9 cellular contexts compared by ENCODE assay signal in the genomic region with DNA sequence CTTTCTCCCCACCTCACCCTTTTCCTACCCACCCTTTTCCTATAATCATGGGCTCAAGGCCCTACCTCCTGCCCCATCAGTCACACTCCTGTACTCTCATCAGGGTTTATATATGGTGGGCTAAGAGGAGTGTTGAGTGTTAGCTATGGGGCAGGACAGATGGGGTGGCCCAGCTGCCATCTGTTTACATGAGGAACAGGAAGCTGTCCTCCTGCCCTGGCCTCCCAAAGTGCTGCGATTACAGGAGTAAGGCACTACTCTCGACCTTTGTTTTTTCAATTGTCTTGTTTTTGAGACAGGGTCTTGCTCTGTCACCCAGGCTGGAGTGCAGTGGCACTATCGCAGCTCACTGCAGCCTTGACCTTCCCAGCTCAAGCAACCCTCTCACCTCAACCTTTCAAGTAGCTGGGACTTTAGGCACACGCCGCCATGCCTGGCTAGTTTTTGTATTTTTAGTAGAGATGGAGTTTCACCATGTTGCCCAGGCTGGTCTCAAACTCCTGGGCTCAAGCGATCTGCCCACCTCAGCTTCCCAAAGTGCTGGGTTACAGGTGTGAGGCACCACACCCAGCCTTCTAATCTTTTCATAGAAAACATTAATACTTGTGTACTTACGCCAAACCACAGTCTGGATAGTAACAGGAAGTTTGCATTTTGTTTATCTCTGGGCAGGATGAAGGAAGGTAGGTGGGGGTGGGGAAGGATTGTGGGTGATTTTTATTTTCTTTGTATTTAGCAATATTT. TPM values are rescaled to one million over a fixed set of nuclear protein-coding genes. Genes with fewer than 3 reads are reported as not detected.
A peak's percentile ranks its signal among the peaks of the same experiment; 100 is the strongest.
DNase-seq lines count a peak whose midpoint lies in the region; ATAC-seq and TF ChIP-seq lines count a peak whose summit lies in the region.
"Had no signal": no experiment of that assay in that cellular context is flagged by ENCODE, and none has a peak within 500 bp of the region (broad histone marks: within the 10 kb centered on the region; RNA-seq: fewer than 3 reads in every experiment).

No MANE protein-coding gene starts in this region.

- H3K9me3 ChIP-seq in CD8-positive, alpha-beta memory T cell (ENCODE audit: low read length): no peaks in the 10 kb centered on the region
- H3K9me3 ChIP-seq: tibial nerve had no signal

- H3K27me3 ChIP-seq in CD8-positive, alpha-beta memory T cell (ENCODE audit: insufficient read depth, low read length, poor library complexity, severe bottlenecking): peaks cover 13% of the 10 kb centered on the region

- no peak for TF ChIP-seq CTCF in natural killer cell (IDR thresholded peaks at IDR 0.05)

- H3K4me1 ChIP-seq in CD8-positive, alpha-beta memory T cell (ENCODE audit: insufficient read depth, low read length): peaks cover 61% of the 10 kb centered on the region

- peaks cover 16 to 22% of the 10 kb centered on the region in 2 donors for H3K27me3 Mint-ChIP-seq in CD8-positive, alpha-beta memory T cell
- H3K27me3 Mint-ChIP-seq in activated naive CD8-positive, alpha-beta T cell: peaks cover 10% of the 10 kb centered on the region
- peaks cover 2 to 17% of the 10 kb centered on the region in 2 donors for H3K27me3 Mint-ChIP-seq in natural killer cell (ENCODE audit: low read depth in 2 of 2)

- peak overlapping the region; percentile 94 to 99 (median 98) for H3K27ac Mint-ChIP-seq in CD8-positive, alpha-beta memory T cell
- H3K27ac Mint-ChIP-seq in activated naive CD8-positive, alpha-beta T cell: peak overlapping the region; percentile 83
- peak overlapping the region; percentile 80 to 85 for H3K27ac Mint-ChIP-seq in natural killer cell

- peaks cover 0 to 13% (median 0%) of the 10 kb centered on the region in 3 donors for H3K36me3 Mint-ChIP-seq in CD8-positive, alpha-beta memory T cell
- no peaks in the 10 kb centered on the region for H3K36me3 Mint-ChIP-seq in activated naive CD8-positive, alpha-beta T cell
- no peaks in the 10 kb centered on the region for H3K36me3 Mint-ChIP-seq in natural killer cell

- POLR2A ChIA-PET in CD8-positive, alpha-beta memory T cell (lab: Charles Lee): interaction anchor here (0.5 to 2.5 kb wide), 8 partner anchors 7 to 158 kb away, joined by 3 to 9 read pairs (median 4); a partner anchor contains a TSS

- H3K9me3 Mint-ChIP-seq in CD8-positive, alpha-beta memory T cell: no peaks in the 10 kb centered on the region
- H3K9me3 Mint-ChIP-seq in activated naive CD8-positive, alpha-beta T cell (ENCODE audit: low read depth): no peaks in the 10 kb centered on the region
- no peaks in the 10 kb centered on the region for H3K9me3 Mint-ChIP-seq in natural killer cell

- H3K27ac ChIP-seq in CD8-positive, alpha-beta memory T cell (ENCODE audit: low read depth, low read length): peak overlapping the region; percentile 93

- peaks cover 49 to 77% (median 58%) of the 10 kb centered on the region in 3 donors for H3K4me1 Mint-ChIP-seq in CD8-positive, alpha-beta memory T cell
- peaks cover 48% of the 10 kb centered on the region for H3K4me1 Mint-ChIP-seq in activated naive CD8-positive, alpha-beta T cell (ENCODE audit: low read depth)
- peaks cover 25 to 47% of the 10 kb centered on the region in 2 donors for H3K4me1 Mint-ChIP-seq in natural killer cell

- intact Hi-C loops in natural killer cell (cut with micrococcal nuclease): loop anchor here (5.0 kb wide), 1 partner anchor 46 kb away; no protein-coding TSS in a partner anchor

- peak overlapping the region; percentile 79 to 96 (median 94) for H3K4me3 Mint-ChIP-seq in CD8-positive, alpha-beta memory T cell
- peak overlapping the region; percentile 89 for H3K4me3 Mint-ChIP-seq in activated naive CD8-positive, alpha-beta T cell
- H3K4me3 Mint-ChIP-seq in natural killer cell: peak overlapping the region; percentile 88

- peak overlapping the region; percentile 95 for H3K4me3 ChIP-seq in CD8-positive, alpha-beta memory T cell (ENCODE audit: low read length)

- ATAC-seq in natural killer cell: no peak

- peak in 1 of 5 donors; percentile 43 for DNase-seq in CD8-positive, alpha-beta memory T cell
- DNase-seq in HT-29 (ENCODE audit: low spot score) (peak; percentile 38), natural killer cell (no peak), amygdala (lab: John Stamatoyannopoulos, UW) (no peak), NCI-H2081 (lab: John Stamatoyannopoulos, UW) (no peak)
- DNase-seq in stimulated activated CD4-positive, alpha-beta T cell treated with anti-CD3 and anti-CD28 coated beads, Interleukin-2, amount 100 ng/mL, for 24 hours: no peak
- DNase-seq: GOT3 had no signal

- H3K36me3 ChIP-seq in CD8-positive, alpha-beta memory T cell (ENCODE audit: insufficient read depth, low read length): no peaks in the 10 kb centered on the region
- H3K36me3 ChIP-seq: tibial nerve had no signal

- CTCF ChIA-PET in CD8-positive, alpha-beta memory T cell (lab: Charles Lee): interaction anchor here (0.8 to 17.6 kb wide), 13 partner anchors 11 to 180 kb away, joined by 3 to 205 read pairs (median 6); a partner anchor contains a TSS

RNA-seq across cellular contexts. Expression of a gene that starts 1.6 kb away (rescaled TPM):
- 10 to 100 TPM; 23.8 to 28.7 TPM for total RNA-seq in CD8-positive, alpha-beta memory T cell
- 141 TPM for polyA plus RNA-seq in CD8-positive, alpha-beta memory T cell
- 33.6 and 35.4 TPM in 2 replicates for total RNA-seq in HT-29 (2014; rRNA removed; shearing (Covaris generic))
- 10 to 100 TPM; 15.2 to 27.5 (median 26.8) TPM for total RNA-seq in natural killer cell

RNA-seq across cellular contexts. Expression of a gene that starts 1.7 kb away (rescaled TPM):
- 10 to 100 TPM; 10.5 to 14.3 TPM for total RNA-seq in CD8-positive, alpha-beta memory T cell
- 11.6 TPM for polyA plus RNA-seq in CD8-positive, alpha-beta memory T cell
- total RNA-seq in HT-29 (2014; rRNA removed; shearing (Covaris generic)): 27.7 and 34.6 TPM in 2 replicates
- 1 to 10 TPM; 5.2 to 8.3 (median 6.3) TPM for total RNA-seq in natural killer cell

RNA-seq across cellular contexts. Expression of a gene that starts 6.5 kb away (rescaled TPM):
- total RNA-seq in CD8-positive, alpha-beta memory T cell: 10 to 100 TPM; 11.6 to 13.3 TPM
- not detected for polyA plus RNA-seq in CD8-positive, alpha-beta memory T cell
- total RNA-seq in HT-29 (2014; rRNA removed; shearing (Covaris generic)): 42.1 and 44.2 TPM in 2 replicates
- 1 to 10 TPM; 6.9 to 8.3 (median 7.3) TPM for total RNA-seq in natural killer cell

RNA-seq across cellular contexts. Expression of a gene that starts 7.3 kb away (rescaled TPM):
- total RNA-seq in CD8-positive, alpha-beta memory T cell: 1 to 10 TPM; 2.4 to 2.7 TPM
- polyA plus RNA-seq in CD8-positive, alpha-beta memory T cell: 5.0 TPM
- 10.7 and 13.5 TPM in 2 replicates for total RNA-seq in HT-29 (2014; rRNA removed; shearing (Covaris generic))
- total RNA-seq in natural killer cell: 1 to 10 TPM in 2 of 3 donors, under 1 TPM in 1; 0.80 to 1.3 (median 1.0) TPM

RNA-seq across cellular contexts. Expression of a gene that starts 12.3 kb away (rescaled TPM):
- total RNA-seq in CD8-positive, alpha-beta memory T cell: 1 to 10 TPM; 2.1 to 2.3 TPM
- polyA plus RNA-seq in CD8-positive, alpha-beta memory T cell: 0.91 TPM
- 95.1 and 97.0 TPM in 2 replicates for total RNA-seq in HT-29 (2014; rRNA removed; shearing (Covaris generic))
- 1 to 10 TPM in 2 of 3 donors, under 1 TPM in 1; 0.88 to 1.3 (median 1.3) TPM for total RNA-seq in natural killer cell
